ENCODE assay signal across 2 cellular contexts in genomic region chr17:5130687-5131086, GRCh38. TPM values are rescaled to one million over a fixed set of nuclear protein-coding genes. Genes with fewer than 3 reads are reported as not detected.
"Had no signal": no experiment of that assay in that cellular context is flagged by ENCODE, and none has a peak within 500 bp of the region (broad histone marks: within the 10 kb centered on the region; RNA-seq: fewer than 3 reads in every experiment).

No MANE protein-coding gene starts in this region.

RNA-seq across cellular contexts. Expression of gene USP6, which starts 14.9 kb away (rescaled TPM):
- polyA plus RNA-seq: keratinocyte, mammary epithelial cell had no signal
